Comparison of ENCODE assay signal across 8 cellular contexts in the genomic region with DNA sequence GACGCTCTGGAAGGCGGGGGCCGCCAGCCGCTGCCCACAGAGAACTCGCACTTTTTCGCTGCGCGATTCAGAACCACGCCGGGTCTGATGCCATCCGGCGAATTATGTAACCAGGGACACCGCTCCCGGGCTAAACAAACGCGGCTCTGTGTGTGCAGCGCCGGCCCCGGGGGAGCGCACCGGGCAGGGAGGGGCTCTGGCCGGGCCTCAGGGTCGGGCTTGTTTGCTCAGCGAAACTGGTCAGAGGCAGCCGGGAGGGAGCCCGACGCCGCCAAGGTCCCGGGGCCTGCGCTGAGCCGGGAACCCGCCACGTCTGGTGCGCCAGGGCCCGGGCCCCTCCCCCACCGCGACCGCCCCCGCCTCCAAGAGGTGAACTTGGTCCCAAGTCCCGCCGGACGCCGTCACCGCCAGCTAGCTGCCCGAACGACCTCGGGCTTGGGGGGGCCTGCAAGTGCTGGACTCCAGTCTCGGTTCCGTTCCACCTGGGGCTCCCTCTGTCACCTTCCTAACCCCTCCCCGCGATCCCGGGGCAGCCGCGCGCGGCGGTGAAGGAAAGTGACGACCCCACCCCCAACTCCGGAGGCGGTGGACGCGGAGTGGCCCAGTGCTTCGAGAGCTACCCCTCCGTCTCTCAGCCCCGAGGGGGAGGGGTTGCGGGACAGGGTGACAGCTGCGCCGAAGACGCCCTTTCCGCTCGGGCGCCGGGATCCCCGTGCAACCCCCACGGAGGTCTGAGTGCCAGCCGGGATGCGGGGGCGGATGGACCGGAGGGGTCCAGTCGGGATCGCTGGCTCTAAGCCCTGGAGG. TPM values are rescaled to one million over a fixed set of nuclear protein-coding genes. Genes with fewer than 3 reads are reported as not detected.
DNase-seq lines count a peak whose midpoint lies in the region; ATAC-seq and TF ChIP-seq lines count a peak whose summit lies in the region.

No MANE protein-coding gene starts in this region.

- no peaks in the 10 kb centered on the region for H3K36me3 ChIP-seq in A673 (ENCODE audit: insufficient read depth, low read length, poor library complexity, severe bottlenecking)
- peaks cover 3% of the 10 kb centered on the region for H3K36me3 ChIP-seq in neutrophil
- no peaks in the 10 kb centered on the region for H3K36me3 ChIP-seq in upper lobe of right lung

- ATAC-seq in GM18867 (IDR thresholded peaks at IDR 0.05; ENCODE audit: unreplicated experiment): peak; percentile 31
- peak; percentile 19 for ATAC-seq in HG03097 (IDR thresholded peaks at IDR 0.05; ENCODE audit: low FRiP score, unreplicated experiment)
- peak; percentile 59 for ATAC-seq in upper lobe of right lung

- peaks cover 50% of the 10 kb centered on the region for H3K4me1 Mint-ChIP-seq in activated naive CD4-positive, alpha-beta T cell treated with anti-CD3 and anti-CD28 coated beads, Interleukin-2, amount 10 ng/mL, durations not matched to agents 7 days and 5 days

- POLR2A ChIA-PET in A673 (lab: Charles Lee; ENCODE audit: low non-redundant PET): interaction anchor here (0.6 kb wide), 1 partner anchor 58 kb away, joined by 18 read pairs; no protein-coding TSS in a partner anchor

- H3K4me3 Mint-ChIP-seq in activated naive CD4-positive, alpha-beta T cell treated with anti-CD3 and anti-CD28 coated beads, Interleukin-2, amount 10 ng/mL, durations not matched to agents 7 days and 5 days: peak overlapping the region; percentile 84

- no peaks in the 10 kb centered on the region for H3K9me3 ChIP-seq in A673 (ENCODE audit: low read depth, low read length, poor library complexity, severe bottlenecking)
- H3K9me3 ChIP-seq in neutrophil: no peaks in the 10 kb centered on the region
- H3K9me3 ChIP-seq in upper lobe of right lung: no peaks in the 10 kb centered on the region

- peak; percentile 70 for DNase-seq in A673 (ENCODE audit: low spot score)
- peak; percentile 60 for DNase-seq in RPMI7951 (ENCODE audit: low read depth)
- DNase-seq in activated naive CD4-positive, alpha-beta T cell treated with anti-CD3 and anti-CD28 coated beads, Interleukin-2, amount 10 ng/mL, durations not matched to agents 7 days and 5 days: peak; percentile 76
- DNase-seq in germinal center (ENCODE audit: low spot score): peak; percentile 73
- peak; percentile 93 for DNase-seq in upper lobe of right lung

- no peaks in the 10 kb centered on the region for H3K27me3 ChIP-seq in A673 (replicated peaks; ENCODE audit: insufficient read depth, low read depth, low read length, poor library complexity)
- H3K27me3 ChIP-seq in neutrophil: peaks cover 25% of the 10 kb centered on the region
- H3K27me3 ChIP-seq in upper lobe of right lung: no peaks in the 10 kb centered on the region

- H3K4me1 ChIP-seq in A673 (ENCODE audit: insufficient read depth, low read length, poor library complexity, severe bottlenecking) (peaks cover 42% of the 10 kb centered on the region), neutrophil (ENCODE audit: control insufficient read depth in 1 of 2, insufficient read depth in 1 of 2, low read depth in 1 of 2, low read length in 1 of 2) (peaks cover 46% of the 10 kb centered on the region in 2 experiments), upper lobe of right lung (peaks cover 41% of the 10 kb centered on the region)

- H3K27ac ChIP-seq in A673 (ENCODE audit: low read depth, low read length, poor library complexity, severe bottlenecking): peak overlapping the region; percentile 98
- peak overlapping the region; percentile 94 for H3K27ac ChIP-seq in neutrophil
- H3K27ac ChIP-seq in upper lobe of right lung: peak overlapping the region; percentile 100

- CTCF ChIA-PET in A673 (lab: Charles Lee): interaction anchor here (0.7 to 1.3 kb wide), 2 partner anchors 51 to 95 kb away, joined by 4 to 10 read pairs; no protein-coding TSS in a partner anchor
- CTCF ChIA-PET in activated naive CD4-positive, alpha-beta T cell treated with anti-CD3 and anti-CD28 coated beads, Interleukin-2, amount 10 ng/mL, durations not matched to agents 7 days and 5 days (lab: Charles Lee): interaction anchor here (1.3 to 7.7 kb wide), 9 partner anchors 9 to 89 kb away, joined by 4 to 51 read pairs (median 7); no protein-coding TSS in a partner anchor

- intact Hi-C loops in A673 (cut with micrococcal nuclease; ENCODE audit: unreplicated experiment) (loop anchor here (1.0 kb wide), 1 partner anchor 49 kb away; no protein-coding TSS in a partner anchor), upper lobe of right lung (cut with DNase I) (no loop called here)

- H3K9me3 Mint-ChIP-seq in activated naive CD4-positive, alpha-beta T cell treated with anti-CD3 and anti-CD28 coated beads, Interleukin-2, amount 10 ng/mL, durations not matched to agents 7 days and 5 days: no peaks in the 10 kb centered on the region

- peak overlapping the region; percentile 100 for H3K4me3 ChIP-seq in A673 (ENCODE audit: low read depth, low read length, poor library complexity, severe bottlenecking)
- H3K4me3 ChIP-seq in neutrophil (ENCODE audit: low read depth in 1 of 2, low read length in 1 of 2): peak overlapping the region; percentile 89 to 94
- peak overlapping the region; percentile 99 for H3K4me3 ChIP-seq in upper lobe of right lung

- H3K36me3 Mint-ChIP-seq in activated naive CD4-positive, alpha-beta T cell treated with anti-CD3 and anti-CD28 coated beads, Interleukin-2, amount 10 ng/mL, durations not matched to agents 7 days and 5 days: peaks cover 14% of the 10 kb centered on the region

- TF ChIP-seq CTCF in A673 (conservative IDR thresholded peaks at IDR 0.05; ENCODE audit: low read depth, low read length) (no peak), neutrophil (IDR thresholded peaks at IDR 0.05) (no peak), upper lobe of right lung (IDR thresholded peaks at IDR 0.05) (no peak)

- no TSS peak for BruUV-seq in A673 (replicated peaks; lab: Mats Ljungman, UMichigan)

- H3K27me3 Mint-ChIP-seq in activated naive CD4-positive, alpha-beta T cell treated with anti-CD3 and anti-CD28 coated beads, Interleukin-2, amount 10 ng/mL, durations not matched to agents 7 days and 5 days: peaks cover 34% of the 10 kb centered on the region

- H3K27ac Mint-ChIP-seq in activated naive CD4-positive, alpha-beta T cell treated with anti-CD3 and anti-CD28 coated beads, Interleukin-2, amount 10 ng/mL, durations not matched to agents 7 days and 5 days: peak overlapping the region; percentile 81

RNA-seq across cellular contexts. Expression of a gene that starts 0.8 kb away (rescaled TPM):
- 115 and 132 TPM in 2 replicates for total RNA-seq in A673 (2021)
- 27.8 and 44.0 TPM in 2 replicates for total RNA-seq in RPMI7951 (2014; rRNA removed; shearing (Covaris generic))
- 217 TPM for total RNA-seq in upper lobe of right lung

RNA-seq across cellular contexts. Expression of a gene that starts 27.1 kb away (rescaled TPM):
- total RNA-seq in A673 (2021) (4.4 and 5.4 TPM in 2 replicates), upper lobe of right lung (11.3 TPM)
- total RNA-seq in RPMI7951 (2014; rRNA removed; shearing (Covaris generic)): 1.3 and 1.8 TPM in 2 replicates

Comparison
In these comparisons a context has a peak if more than half of its experiments do, and no peak if none do; other contexts are left out.
1. Peak in every context shown above with its lines: DNase-seq, ATAC-seq, H3K4me3 ChIP-seq and H3K27ac ChIP-seq.